ENCODE assay signal across 18 cellular contexts in genomic region chr6:36743538-36744441, GRCh38. TPM values are rescaled to one million over a fixed set of nuclear protein-coding genes. Genes with fewer than 3 reads are reported as not detected.
DNase-seq lines count a peak whose midpoint lies in the region; ATAC-seq, FAIRE-seq and TF ChIP-seq lines count a peak whose summit lies in the region.
"Had no signal": no experiment of that assay in that cellular context is flagged by ENCODE, and none has a peak within 500 bp of the region (broad histone marks: within the 10 kb centered on the region; RNA-seq: fewer than 3 reads in every experiment).

No MANE protein-coding gene starts in this region.

- 0 out of 20 replicates have a peak overlapping the region, but pooled peaks of 1 of the 10 experiments have one; percentile 8 for H3K4me3 ChIP-seq in BLaER1 treated with 17β-estradiol and CSF1 and Interleukin-3, amounts not matched to agents 10 nM and 100 nM
- H3K4me3 ChIP-seq in bronchial epithelial cell (ENCODE audit: low read depth, low read length) (no peak overlapping the region), mucosa of stomach (ENCODE audit: low read length) (peak overlapping the region; percentile 44)
- H3K4me3 ChIP-seq: esophagus muscularis mucosa, thyroid gland had no signal

- no peak for FAIRE-seq in bronchial epithelial cell (lab: Jason Lieb, UNC)
- FAIRE-seq: kidney had no signal

- no peak for TF ChIP-seq CTCF in bronchial epithelial cell (IDR thresholded peaks at IDR 0.05; ENCODE audit: insufficient read depth, low read length, severe bottlenecking)

- H3K4me2 ChIP-seq in BLaER1 treated with 17β-estradiol and CSF1 and Interleukin-3, amounts not matched to agents 10 nM and 100 nM, result peak overlapping the region; percentile 74 to 94 (median 88)

- H3K4me1 ChIP-seq in BLaER1 treated with 17β-estradiol and CSF1 and Interleukin-3, amounts not matched to agents 10 nM and 100 nM, result peaks cover 47 to 81% (median 64%) of the 10 kb centered on the region in 10 experiments
- peaks cover 41% of the 10 kb centered on the region for H3K4me1 ChIP-seq in mucosa of stomach (ENCODE audit: control insufficient read depth, insufficient read depth, low read length)
- H3K4me1 ChIP-seq: esophagus muscularis mucosa, thyroid gland had no signal

- H4K20me1 ChIP-seq in BLaER1 treated with 17β-estradiol and CSF1 and Interleukin-3, amounts not matched to agents 10 nM and 100 nM, result no peaks in the 10 kb centered on the region

- peak; percentile 12 for DNase-seq in LoVo (ENCODE audit: low spot score)
- DNase-seq in bronchial epithelial cell (ENCODE audit: low read depth), result peak; percentile 79
- DNase-seq in putamen (ENCODE audit: low spot score), result no peak
- no peak for DNase-seq in middle frontal gyrus (ENCODE audit: extremely low spot score, low spot score)
- DNase-seq: activated CD8-positive, alpha-beta memory T cell treated with anti-CD3 and anti-CD28 coated beads, Interleukin-2, amount 10 ng/mL, durations not matched to agents 7 days and 5 days; activated gamma-delta T cell treated with Interleukin-2 at 50 U/mL for 16 hours; dermis blood vessel endothelial cell; kidney; NCI-H2081 treated with DMSO at 0.1 percent for 48 hours; NCI-H748 treated with DMSO at 0.1 percent for 48 hours; occipital lobe; stimulated activated CD4-positive, alpha-beta T cell treated with anti-CD3 and anti-CD28 coated beads, Interleukin-4, amount 100 ng/mL, for 1 hour; thyroid gland had no signal

- peaks cover 0 to 3% (median 0%) of the 10 kb centered on the region in 11 experiments; a peak in 1 of 22 replicates for H3K36me3 ChIP-seq in BLaER1 treated with 17β-estradiol and CSF1 and Interleukin-3, amounts not matched to agents 10 nM and 100 nM
- no peaks in the 10 kb centered on the region for H3K36me3 ChIP-seq in bronchial epithelial cell (ENCODE audit: control insufficient read depth, insufficient read depth, low read length)
- H3K36me3 ChIP-seq in mucosa of stomach (ENCODE audit: control insufficient read depth, insufficient read depth, low read length), result no peaks in the 10 kb centered on the region
- H3K36me3 ChIP-seq: esophagus muscularis mucosa, thyroid gland had no signal

- ATAC-seq in HG03571 (IDR thresholded peaks at IDR 0.05; ENCODE audit: unreplicated experiment) (no peak), HG03520 (IDR thresholded peaks at IDR 0.05; ENCODE audit: unreplicated experiment) (no peak)
- ATAC-seq: activated CD8-positive, alpha-beta memory T cell treated with anti-CD3 and anti-CD28 coated beads, Interleukin-2, amount 10 ng/mL, durations not matched to agents 7 days and 5 days had no signal

- H3K27me3 ChIP-seq in BLaER1 treated with 17β-estradiol and CSF1 and Interleukin-3, amounts not matched to agents 10 nM and 100 nM, result no peaks in the 10 kb centered on the region
- H3K27me3 ChIP-seq in bronchial epithelial cell (ENCODE audit: control insufficient read depth, insufficient read depth, low read length) (no peaks in the 10 kb centered on the region), mucosa of stomach (ENCODE audit: control insufficient read depth, insufficient read depth, low read length) (no peaks in the 10 kb centered on the region)
- H3K27me3 ChIP-seq: esophagus muscularis mucosa, thyroid gland had no signal

- peaks cover 7 to 13% (median 11%) of the 10 kb centered on the region in 11 experiments for H3K9me3 ChIP-seq in BLaER1 treated with 17β-estradiol and CSF1 and Interleukin-3, amounts not matched to agents 10 nM and 100 nM (replicated peaks in 1 of 11)
- H3K9me3 ChIP-seq in mucosa of stomach (ENCODE audit: control insufficient read depth, low read length), result no peaks in the 10 kb centered on the region
- H3K9me3 ChIP-seq: thyroid gland had no signal

- H3K9ac ChIP-seq in BLaER1 treated with 17β-estradiol and CSF1 and Interleukin-3, amounts not matched to agents 10 nM and 100 nM, result peak overlapping the region in 6 of 11 experiments; percentile 1 to 56 (median 40); a peak in 8 of 22 replicates
- H3K9ac ChIP-seq in mucosa of stomach (ENCODE audit: low read length), result peak overlapping the region; percentile 42

- H3K27ac ChIP-seq in BLaER1 treated with 17β-estradiol and CSF1 and Interleukin-3, amounts not matched to agents 10 nM and 100 nM, result peak overlapping the region in 9 of 11 experiments; percentile 4 to 62 (median 38); a peak in 13 of 22 replicates
- H3K27ac ChIP-seq: esophagus muscularis mucosa, thyroid gland had no signal

RNA-seq across cellular contexts. Expression of gene RAB44, which starts 46.2 kb away (rescaled TPM):
- under 0.01 TPM in 2 replicates for total RNA-seq in bronchial epithelial cell
- total RNA-seq: activated CD8-positive, alpha-beta memory T cell treated with anti-CD3 and anti-CD28 coated beads, Interleukin-2, amount 10 ng/mL, durations not matched to agents 7 days and 5 days; occipital lobe had no signal

Comparison
In these comparisons a context has a peak if more than half of its experiments do, and no peak if none do; other contexts are left out.
1. DNase-seq: peak in LoVo (single experiment) and bronchial epithelial cell (single experiment); none in putamen (single experiment) and middle frontal gyrus (single experiment).